15 cellular contexts compared by ENCODE assay signal in the genomic region with DNA sequence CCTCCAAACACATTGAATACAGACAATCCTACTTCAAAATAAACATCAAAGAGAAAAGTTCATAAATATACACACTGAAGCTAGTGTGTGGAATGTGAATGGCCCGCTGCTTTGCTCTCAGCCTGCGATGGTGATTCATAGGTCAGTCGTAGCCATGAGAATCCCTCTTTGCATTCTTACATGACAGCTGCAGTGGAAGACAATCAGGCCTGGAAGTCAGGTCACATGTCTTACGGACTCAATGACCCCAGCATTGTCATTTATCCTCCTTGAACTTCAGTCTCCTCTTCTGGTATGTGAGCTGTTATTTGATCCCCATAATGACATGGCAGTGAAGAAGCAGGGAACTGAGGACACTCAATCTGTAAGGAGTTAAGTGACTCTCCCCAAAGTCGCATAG.
DNase-seq lines count a peak whose midpoint lies in the region; ATAC-seq and TF ChIP-seq lines count a peak whose summit lies in the region.
"Had no signal": no experiment of that assay in that cellular context is flagged by ENCODE, and none has a peak within 500 bp of the region (broad histone marks: within the 10 kb centered on the region; RNA-seq: fewer than 3 reads in every experiment).

No MANE protein-coding gene starts in this region.

- no peak overlapping the region for H3K4me2 ChIP-seq in mesendoderm (ENCODE audit: low read length)
- H3K4me2 ChIP-seq: BLaER1 had no signal

- peak; percentile 50 for DNase-seq in EH (ENCODE audit: low read depth)
- peak; percentile 6 for DNase-seq in M059J (ENCODE audit: low read depth)
- peak; percentile 15 for DNase-seq in epithelial cell of proximal tubule (ENCODE audit: low read depth)
- peak; percentile 54 for DNase-seq in mesendoderm
- no peak for DNase-seq in T-helper 17 cell
- no peak for DNase-seq in SIG-M5 treated with dmso at 0.1 percent for 504 hours (lab: John Stamatoyannopoulos, UW; ENCODE audit: unreplicated experiment)
- no peak for DNase-seq in SKM-1 treated with dmso at 0.1 percent for 144 hours (lab: John Stamatoyannopoulos, UW; ENCODE audit: unreplicated experiment)
- DNase-seq in NCI-H2196 treated with DMSO at 0.1 percent for 48 hours (lab: John Stamatoyannopoulos, UW; ENCODE audit: unreplicated experiment): no peak
- DNase-seq: activated CD8-positive, alpha-beta T cell treated with anti-CD3 and anti-CD28 coated beads, Interleukin-2, amount 10 ng/mL, durations not matched to agents 7 days and 5 days; NCI-H1092; NCI-H446 treated with DMSO at 0.1 percent for 48 hours; Peyer's patch; sigmoid colon had no signal

- no peak overlapping the region for H2BK120ac ChIP-seq in mesendoderm (ENCODE audit: low read depth, low read length)

- no peak overlapping the region for H4K5ac ChIP-seq in mesendoderm (ENCODE audit: low read length)

- no peak overlapping the region for H3K4me3 Mint-ChIP-seq in T-helper 17 cell
- H3K4me3 Mint-ChIP-seq: activated CD8-positive, alpha-beta T cell treated with anti-CD3 and anti-CD28 coated beads, Interleukin-2, amount 10 ng/mL, durations not matched to agents 7 days and 5 days; stimulated activated naive CD8-positive, alpha-beta T cell treated with anti-CD3 and anti-CD28 coated beads, Interleukin-15, Interleukin-2, amounts not matched to agents 100 ng/mL and 50 ng/mL, for 24 hours had no signal

- no peak overlapping the region for H2BK5ac ChIP-seq in mesendoderm (ENCODE audit: low read length)

- H2BK15ac ChIP-seq in mesendoderm (replicated peaks; ENCODE audit: low read depth): no peak overlapping the region

- H3K4ac ChIP-seq in mesendoderm (ENCODE audit: low read depth, low read length): no peak overlapping the region

- H3K4me1 Mint-ChIP-seq in T-helper 17 cell: peaks cover 6% of the 10 kb centered on the region

- no peaks in the 10 kb centered on the region for H3K27me3 ChIP-seq in mesendoderm (ENCODE audit: insufficient read depth, low read length, poor library complexity)
- H3K27me3 ChIP-seq: BLaER1, Peyer's patch, sigmoid colon had no signal

- H3K56ac ChIP-seq in mesendoderm (ENCODE audit: low read length): no peak overlapping the region

- no peaks in the 10 kb centered on the region for H3K36me3 ChIP-seq in mesendoderm (ENCODE audit: control insufficient read depth, insufficient read depth, low read length)
- H3K36me3 ChIP-seq: BLaER1, Peyer's patch, sigmoid colon had no signal

- no peaks in the 10 kb centered on the region for H3K79me1 ChIP-seq in mesendoderm (ENCODE audit: low read length)

- no peaks in the 10 kb centered on the region for H3K79me2 ChIP-seq in mesendoderm (ENCODE audit: control insufficient read depth, insufficient read depth, low read length)

- H3K36me3 Mint-ChIP-seq in T-helper 17 cell (ENCODE audit: low read depth): no peaks in the 10 kb centered on the region

- no peak overlapping the region for H3K23ac ChIP-seq in mesendoderm (ENCODE audit: low read length)

- H3K27ac Mint-ChIP-seq in T-helper 17 cell: no peak overlapping the region
- H3K27ac Mint-ChIP-seq: activated CD8-positive, alpha-beta T cell treated with anti-CD3 and anti-CD28 coated beads, Interleukin-2, amount 10 ng/mL, durations not matched to agents 7 days and 5 days; stimulated activated naive CD8-positive, alpha-beta T cell treated with anti-CD3 and anti-CD28 coated beads, Interleukin-15, Interleukin-2, amounts not matched to agents 100 ng/mL and 50 ng/mL, for 24 hours had no signal

- no peaks in the 10 kb centered on the region for H3K9me3 ChIP-seq in T-helper 17 cell (ENCODE audit: control insufficient read depth, low read length, poor library complexity, severe bottlenecking)
- H3K9me3 ChIP-seq: Peyer's patch, sigmoid colon had no signal

- no CpG with 5 or more reads among the region's 5 CpGs for WGBS in mesendoderm (ENCODE audit: extremely low coverage, insufficient coverage, low lambda C conversion rate)

- ATAC-seq in T-helper 17 cell: no peak
- ATAC-seq: activated CD8-positive, alpha-beta T cell treated with anti-CD3 and anti-CD28 coated beads, Interleukin-2, amount 10 ng/mL, durations not matched to agents 7 days and 5 days had no signal

- TF ChIP-seq CTCF in epithelial cell of proximal tubule (conservative IDR thresholded peaks at IDR 0.05; ENCODE audit: low read depth, low read length): no peak

- H4K8ac ChIP-seq in mesendoderm (ENCODE audit: low read depth, low read length): no peak overlapping the region

- no peak overlapping the region for H3K27ac ChIP-seq in mesendoderm (ENCODE audit: low read depth, low read length)
- H3K27ac ChIP-seq: BLaER1, Peyer's patch, sigmoid colon had no signal

- H3K4me1 ChIP-seq in mesendoderm (ENCODE audit: control insufficient read depth, low read depth, low read length): no peaks in the 10 kb centered on the region
- H3K4me1 ChIP-seq: BLaER1, Peyer's patch, sigmoid colon had no signal

- H2AK5ac ChIP-seq in mesendoderm (ENCODE audit: low read length): no peak overlapping the region

- H3K4me3 ChIP-seq in epithelial cell of proximal tubule (ENCODE audit: low read depth, low read length) (no peak overlapping the region), mesendoderm (ENCODE audit: low read length) (no peak overlapping the region)
- H3K4me3 ChIP-seq: BLaER1, Peyer's patch, sigmoid colon had no signal

- H3K27me3 Mint-ChIP-seq in T-helper 17 cell: no peaks in the 10 kb centered on the region
- H3K27me3 Mint-ChIP-seq: stimulated activated naive CD8-positive, alpha-beta T cell treated with anti-CD3 and anti-CD28 coated beads, Interleukin-15, Interleukin-2, amounts not matched to agents 100 ng/mL and 50 ng/mL, for 24 hours had no signal

- no peak overlapping the region for H3K18ac ChIP-seq in mesendoderm (ENCODE audit: low read length)

- no peak overlapping the region for H3K9ac ChIP-seq in mesendoderm (ENCODE audit: low read length)
- H3K9ac ChIP-seq: BLaER1 had no signal

Comparison
In these comparisons a context has a peak if more than half of its experiments do, and no peak if none do; other contexts are left out.
1. DNase-seq: peak in EH (single experiment), M059J (single experiment), epithelial cell of proximal tubule (single experiment) and mesendoderm (single experiment); none in T-helper 17 cell (0 of 3), SIG-M5 treated with dmso at 0.1 percent for 504 hours (single experiment), SKM-1 treated with dmso at 0.1 percent for 144 hours (single experiment) and NCI-H2196 treated with DMSO at 0.1 percent for 48 hours (single experiment).